In the genomic region with DNA sequence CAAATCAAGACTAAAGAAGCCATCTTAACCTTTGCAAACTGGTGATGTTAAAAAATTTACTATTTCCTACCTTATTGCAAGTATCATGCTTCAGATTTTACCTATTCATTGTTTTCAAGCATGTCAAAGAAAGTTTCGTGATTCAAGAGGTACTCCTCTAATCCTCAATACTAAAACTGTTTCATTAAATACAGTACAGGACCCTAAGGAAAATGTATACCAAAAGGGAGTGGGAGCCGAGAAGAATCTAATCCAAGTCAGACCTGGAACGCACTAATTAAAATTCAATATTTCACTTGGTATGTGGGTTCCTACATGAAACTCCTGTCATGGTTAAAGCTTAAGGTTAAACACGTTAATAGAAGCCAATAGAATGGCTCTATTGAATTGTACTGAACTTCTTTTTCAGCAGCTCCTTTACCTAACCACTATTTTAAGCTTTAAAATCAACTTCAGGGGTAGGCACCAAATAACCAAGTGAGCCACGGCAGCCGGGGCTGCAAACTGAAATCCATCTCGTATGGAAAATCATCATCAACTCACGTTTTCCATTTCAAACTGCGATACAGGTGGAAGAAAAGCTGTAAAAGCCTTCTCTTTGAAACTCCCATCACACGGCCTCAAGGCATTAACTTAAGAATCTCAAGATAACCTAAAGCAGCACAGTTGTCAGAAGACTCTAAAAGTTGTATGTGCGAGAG, we compare ENCODE assay signal across 8 cellular contexts.
DNase-seq lines count a peak whose midpoint lies in the region; ATAC-seq, FAIRE-seq and TF ChIP-seq lines count a peak whose summit lies in the region.

No MANE protein-coding gene starts in this region.

- H3K27ac ChIP-seq in IMR-90 (ENCODE audit: insufficient read depth, low read length) (peak overlapping the region; percentile 28; the same call in 1 of the 2 replicates), prostate gland (peak overlapping the region; percentile 80 to 81)

- H3K36me3 Mint-ChIP-seq in activated CD4-positive, alpha-beta memory T cell treated with anti-CD3 and anti-CD28 coated beads for 36 hours: peaks cover 7% of the 10 kb centered on the region

- no peak overlapping the region for H2AK5ac ChIP-seq in IMR-90 (ENCODE audit: low read depth, low read length)

- no peaks in the 10 kb centered on the region for H3K9me3 ChIP-seq in BE2C
- no peaks in the 10 kb centered on the region for H3K9me3 ChIP-seq in IMR-90 (ENCODE audit: control insufficient read depth, insufficient read depth, low read length)
- no peaks in the 10 kb centered on the region for H3K9me3 ChIP-seq in prostate gland

- no peaks in the 10 kb centered on the region for H3K27me3 Mint-ChIP-seq in activated CD4-positive, alpha-beta memory T cell treated with anti-CD3 and anti-CD28 coated beads for 36 hours

- H3K9me3 Mint-ChIP-seq in activated CD4-positive, alpha-beta memory T cell treated with anti-CD3 and anti-CD28 coated beads for 36 hours: no peaks in the 10 kb centered on the region

- H2AK9ac ChIP-seq in IMR-90 (replicated peaks; ENCODE audit: low read depth, low read length, poor library complexity): no peak overlapping the region

- H4K91ac ChIP-seq in IMR-90 (ENCODE audit: insufficient read depth, low read depth, low read length): peak overlapping the region; percentile 14; the same call in 1 of the 2 replicates

- H3K23ac ChIP-seq in IMR-90 (ENCODE audit: low read depth, low read length): peak overlapping the region; percentile 75

- H3K4me1 Mint-ChIP-seq in activated CD4-positive, alpha-beta memory T cell treated with anti-CD3 and anti-CD28 coated beads for 36 hours (ENCODE audit: low read depth): peaks cover 44% of the 10 kb centered on the region

- H3K9me1 ChIP-seq in IMR-90 (ENCODE audit: insufficient read depth, low read length): no peaks in the 10 kb centered on the region

- H3K4me3 ChIP-seq in BE2C (ENCODE audit: low read depth, low read length) (peak overlapping the region; percentile 75), IMR-90 (ENCODE audit: insufficient read depth, low read depth, low read length) (peak overlapping the region; percentile 87), prostate gland (peak overlapping the region; percentile 70 to 84)

- no peak for FAIRE-seq in D721Med (lab: Jason Lieb, UNC)

- peak overlapping the region; percentile 96 for H3K27ac Mint-ChIP-seq in activated CD4-positive, alpha-beta memory T cell treated with anti-CD3 and anti-CD28 coated beads for 36 hours

- peak overlapping the region; percentile 75 for H3K9ac ChIP-seq in IMR-90 (ENCODE audit: low read depth, low read length)

- in situ Hi-C loops in IMR-90 (cut with MboI; ENCODE audit: low sequenced_read_pairs): loop anchor here (10.0 kb wide), 1 partner anchor 184 kb away; no protein-coding TSS in a partner anchor

- no peaks in the 10 kb centered on the region for H4K20me1 ChIP-seq in IMR-90 (ENCODE audit: insufficient read depth, low read length)

- H2BK120ac ChIP-seq in IMR-90 (ENCODE audit: low read depth, low read length): peak overlapping the region; percentile 69

- no peak for ATAC-seq in IMR-90 (ENCODE audit: low read depth)
- ATAC-seq in HG02759 (IDR thresholded peaks at IDR 0.05; ENCODE audit: unreplicated experiment): no peak

- H3K4ac ChIP-seq in IMR-90 (ENCODE audit: low read depth, low read length): peak overlapping the region; percentile 94

- H3K18ac ChIP-seq in IMR-90 (ENCODE audit: low read depth, low read length): peak overlapping the region; percentile 24; the same call in 1 of the 2 replicates

- H2AFZ ChIP-seq in IMR-90 (replicated peaks; ENCODE audit: low read length, poor library complexity): no peak overlapping the region

- H4K5ac ChIP-seq in IMR-90 (ENCODE audit: low read depth, low read length): peak overlapping the region; percentile 23

- peak overlapping the region; percentile 77 for H2BK5ac ChIP-seq in IMR-90 (ENCODE audit: low read depth, low read length, poor library complexity, severe bottlenecking)

- peak overlapping the region; percentile 91 for H3K4me3 Mint-ChIP-seq in activated CD4-positive, alpha-beta memory T cell treated with anti-CD3 and anti-CD28 coated beads for 36 hours

- DNase-seq in BE2C: no peak
- peak; percentile 18 for DNase-seq in IMR-90
- peak; percentile 35 for DNase-seq in activated CD4-positive, alpha-beta memory T cell treated with anti-CD3 and anti-CD28 coated beads for 36 hours
- DNase-seq in fibroblast of peridontal ligament (ENCODE audit: extremely low read depth): peak; percentile 38
- DNase-seq in prostate gland (ENCODE audit: low spot score): no peak
- no peak for DNase-seq in D721Med (ENCODE audit: insufficient read length, low spot score)
- DNase-seq in NCI-H1694 (lab: John Stamatoyannopoulos, UW): no peak

- H3K56ac ChIP-seq in IMR-90 (ENCODE audit: extremely low read depth, insufficient read depth, low read length): peak overlapping the region; percentile 72

- no peak overlapping the region for H2BK15ac ChIP-seq in IMR-90 (ENCODE audit: low read depth, low read length)

- peaks cover 18 to 23% of the 10 kb centered on the region in 2 experiments for H3K79me1 ChIP-seq in IMR-90 (ENCODE audit: low read depth in 1 of 2, low read length in 2 of 2)

- no peaks in the 10 kb centered on the region for H3K36me3 ChIP-seq in BE2C
- H3K36me3 ChIP-seq in IMR-90 (ENCODE audit: control insufficient read depth, insufficient read depth, low read length): no peaks in the 10 kb centered on the region
- H3K36me3 ChIP-seq in prostate gland: no peaks in the 10 kb centered on the region

- dilution Hi-C loops in IMR-90 (cut with HindIII; ENCODE audit: low sequenced_read_pairs, unreplicated experiment): no loop called here

- peak overlapping the region; percentile 97 for H3K4me2 ChIP-seq in IMR-90 (ENCODE audit: low read depth, low read length)

- H3K4me1 ChIP-seq in BE2C (no peaks in the 10 kb centered on the region), IMR-90 (ENCODE audit: control insufficient read depth, insufficient read depth, low read length) (no peaks in the 10 kb centered on the region), prostate gland (replicated peaks) (no peaks in the 10 kb centered on the region)

- TF ChIP-seq POLR2A in IMR-90 (IDR thresholded peaks at IDR 0.05; ENCODE audit: low read depth, low read length): no peak
- no peak for TF ChIP-seq POLR2A in prostate gland (IDR thresholded peaks at IDR 0.05)

- CTCF ChIA-PET in IMR-90 (lab: Yijun Ruan, JAX): interaction anchor here (0.7 to 1.3 kb wide), 2 partner anchors 9 to 309 kb away, joined by 5 read pairs; no protein-coding TSS in a partner anchor
- CTCF ChIA-PET in activated CD4-positive, alpha-beta memory T cell treated with anti-CD3 and anti-CD28 coated beads for 36 hours (lab: Charles Lee): interaction anchor here (0.7 kb wide), 1 partner anchor 130 kb away, joined by 5 read pairs; no protein-coding TSS in a partner anchor

- no peak for TF ChIP-seq RAD21 in IMR-90 (IDR thresholded peaks at IDR 0.05; ENCODE audit: low read length)

- H3K27me3 ChIP-seq in BE2C: no peaks in the 10 kb centered on the region
- no peaks in the 10 kb centered on the region for H3K27me3 ChIP-seq in IMR-90 (ENCODE audit: control insufficient read depth, insufficient read depth, low read length)
- H3K27me3 ChIP-seq in prostate gland (replicated peaks; ENCODE audit: insufficient read depth): no peaks in the 10 kb centered on the region

- H3K14ac ChIP-seq in IMR-90 (replicated peaks; ENCODE audit: low read depth, low read length): peak overlapping the region; percentile 93

- intact Hi-C loops in IMR-90 (cut with micrococcal nuclease): loop anchor here (5.0 kb wide), 6 partner anchors 61 to 819 kb away; no protein-coding TSS in a partner anchor
- intact Hi-C loops in activated CD4-positive, alpha-beta memory T cell treated with anti-CD3 and anti-CD28 coated beads for 36 hours (cut with micrococcal nuclease): loop anchor here (1.0 to 5.0 kb wide), 4 partner anchors 83 to 1204 kb away; partner anchors contain the start of gene ARHGAP15
- intact Hi-C loops in prostate gland (cut with DNase I): loop anchor here (5.0 kb wide), 1 partner anchor 191 kb away; the partner anchor contains the start of gene ZEB2

- no peak for TF ChIP-seq CTCF in BE2C (IDR thresholded peaks at IDR 0.05; ENCODE audit: low read depth, low read length)
- TF ChIP-seq CTCF in IMR-90 (conservative IDR thresholded peaks at IDR 0.05; ENCODE audit: low read depth, low read length): no peak
- no peak for TF ChIP-seq CTCF in prostate gland (IDR thresholded peaks at IDR 0.05)
- TF ChIP-seq CTCF in D721Med (IDR thresholded peaks at IDR 0.05; ENCODE audit: insufficient read depth, missing control alignments): no peak

- 13% methylated on average over 5 of the region's 11 CpGs; no CpG with 5 or more reads in 1 of the 2 experiments for WGBS in IMR-90 (ENCODE audit: extremely low coverage in 2 of 2, insufficient read length in 1 of 2), 2 experiments
- 10% methylated on average over 11 of the region's 11 CpGs for WGBS in prostate gland

- no TSS peak for BruUV-seq in IMR-90 (replicated peaks; lab: Mats Ljungman, UMichigan)

- peak overlapping the region; percentile 32; the same call in 1 of the 2 replicates for H2BK20ac ChIP-seq in IMR-90 (ENCODE audit: low read depth, low read length)

- POLR2A ChIA-PET in IMR-90 (lab: Charles Lee; ENCODE audit: unreplicated experiment): interaction anchor here (0.7 kb wide), 1 partner anchor 500 kb away, joined by 3 read pairs; no protein-coding TSS in a partner anchor
- POLR2A ChIA-PET in activated CD4-positive, alpha-beta memory T cell treated with anti-CD3 and anti-CD28 coated beads for 36 hours (lab: Charles Lee): interaction anchor here (0.6 to 2.9 kb wide), 9 partner anchors 9 to 643 kb away, joined by 3 to 8 read pairs (median 3); no protein-coding TSS in a partner anchor

- peak overlapping the region; percentile 13 to 69; a peak in 3 of 4 replicates for H4K8ac ChIP-seq in IMR-90 (ENCODE audit: low read depth in 2 of 2, low read length in 2 of 2)

TF ChIP-seq in IMR-90, 13 proteins besides CTCF, POLR2A, EP300 and RAD21 (continues in another document):
- TF ChIP-seq, protein P1, sequence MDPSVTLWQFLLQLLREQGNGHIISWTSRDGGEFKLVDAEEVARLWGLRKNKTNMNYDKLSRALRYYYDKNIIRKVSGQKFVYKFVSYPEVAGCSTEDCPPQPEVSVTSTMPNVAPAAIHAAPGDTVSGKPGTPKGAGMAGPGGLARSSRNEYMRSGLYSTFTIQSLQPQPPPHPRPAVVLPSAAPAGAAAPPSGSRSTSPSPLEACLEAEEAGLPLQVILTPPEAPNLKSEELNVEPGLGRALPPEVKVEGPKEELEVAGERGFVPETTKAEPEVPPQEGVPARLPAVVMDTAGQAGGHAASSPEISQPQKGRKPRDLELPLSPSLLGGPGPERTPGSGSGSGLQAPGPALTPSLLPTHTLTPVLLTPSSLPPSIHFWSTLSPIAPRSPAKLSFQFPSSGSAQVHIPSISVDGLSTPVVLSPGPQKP (IDR thresholded peaks at IDR 0.05; ENCODE audit: borderline replicate concordance, low read depth, low read length): no peak
- TF ChIP-seq RFX5 (IDR thresholded peaks at IDR 0.05; ENCODE audit: low read depth, low read length) (no peak), NFE2L2 (IDR thresholded peaks at IDR 0.05; ENCODE audit: low read depth, low read length) (no peak), FOS (IDR thresholded peaks at IDR 0.05; ENCODE audit: low read depth, low read length) (no peak), MXI1 (IDR thresholded peaks at IDR 0.05; ENCODE audit: borderline replicate concordance, low read depth, low read length) (no peak), CEBPB (IDR thresholded peaks at IDR 0.05; ENCODE audit: low read depth, low read length) (no peak), MAFK (IDR thresholded peaks at IDR 0.05; ENCODE audit: low read depth, low read length) (no peak)

Comparison
In these comparisons a context has a peak if more than half of its experiments do, and no peak if none do; other contexts are left out.
1. DNase-seq: peak in IMR-90 (single experiment), activated CD4-positive, alpha-beta memory T cell treated with anti-CD3 and anti-CD28 coated beads for 36 hours (single experiment) and fibroblast of peridontal ligament (single experiment); none in BE2C (single experiment), prostate gland (single experiment), D721Med (single experiment) and NCI-H1694 (single experiment).
2. Peak in every context shown above with its lines, with median percentiles within 50 percentile points of each other: H3K4me3 ChIP-seq.